In genomic region chr5:179176166-179176565, GRCh38 we compare ENCODE assay signal across 15 cellular contexts.
DNase-seq lines count a peak whose midpoint lies in the region; ATAC-seq and TF ChIP-seq lines count a peak whose summit lies in the region.
"Had no signal": no experiment of that assay in that cellular context is flagged by ENCODE, and none has a peak within 500 bp of the region (broad histone marks: within the 10 kb centered on the region; RNA-seq: fewer than 3 reads in every experiment).

No MANE protein-coding gene starts in this region.

- H3K36me3 Mint-ChIP-seq in chondrocyte (ENCODE audit: low read depth) = peaks cover 16% of the 10 kb centered on the region
- H3K36me3 Mint-ChIP-seq in progenitor cell of endocrine pancreas (ENCODE audit: insufficient read depth) = no peaks in the 10 kb centered on the region
- H3K36me3 Mint-ChIP-seq: CD8-positive, alpha-beta T cell had no signal

- H3K27ac ChIP-seq in lower lobe of right lung (no peak overlapping the region), aorta (ENCODE audit: low read depth in 1 of 2, low read length in 2 of 2) (no peak overlapping the region)
- H3K27ac ChIP-seq: BLaER1, GM23248, HL-60 had no signal

- H3K4me3 ChIP-seq in lower lobe of right lung (no peak overlapping the region), aorta (ENCODE audit: low read length in 2 of 2) (no peak overlapping the region)
- H3K4me3 ChIP-seq: BLaER1, GM23248 had no signal

- H3K27ac Mint-ChIP-seq in chondrocyte (ENCODE audit: unreplicated experiment) = no peak overlapping the region
- H3K27ac Mint-ChIP-seq in progenitor cell of endocrine pancreas = no peak overlapping the region
- H3K27ac Mint-ChIP-seq: CD8-positive, alpha-beta T cell had no signal

- intact Hi-C loops in Right ventricle myocardium inferior (cut with DNase I) (no loop called here), cardiac septum (cut with DNase I) (no loop called here), lower lobe of right lung (cut with DNase I) (no loop called here), aorta (cut with DNase I) (no loop called here)

- H3K4me1 ChIP-seq in lower lobe of right lung = no peaks in the 10 kb centered on the region
- H3K4me1 ChIP-seq in aorta (ENCODE audit: control insufficient read depth in 1 of 2, insufficient read depth in 2 of 2, low read length in 2 of 2) = no peaks in the 10 kb centered on the region

- H3K4me1 Mint-ChIP-seq in chondrocyte (ENCODE audit: low read depth) (no peaks in the 10 kb centered on the region), progenitor cell of endocrine pancreas (ENCODE audit: low read depth) (no peaks in the 10 kb centered on the region)

- H3K27me3 Mint-ChIP-seq in chondrocyte (ENCODE audit: low read depth) = peaks cover 2% of the 10 kb centered on the region
- H3K27me3 Mint-ChIP-seq in progenitor cell of endocrine pancreas = peaks cover 20% of the 10 kb centered on the region

- no peaks in the 10 kb centered on the region for H3K27me3 ChIP-seq in lower lobe of right lung (ENCODE audit: low read depth)
- no peaks in the 10 kb centered on the region for H3K27me3 ChIP-seq in aorta (ENCODE audit: control insufficient read depth in 1 of 2, insufficient read depth in 2 of 2, low read length in 1 of 2)
- H3K27me3 ChIP-seq: BLaER1 had no signal

- H3K36me3 ChIP-seq in lower lobe of right lung (no peaks in the 10 kb centered on the region), aorta (ENCODE audit: control insufficient read depth in 1 of 2, insufficient read depth in 2 of 2, low read length in 1 of 2) (no peaks in the 10 kb centered on the region)
- H3K36me3 ChIP-seq: BLaER1 had no signal

- TF ChIP-seq CTCF in chondrocyte (IDR thresholded peaks at IDR 0.05) (no peak), lower lobe of right lung (IDR thresholded peaks at IDR 0.05) (no peak), progenitor cell of endocrine pancreas (IDR thresholded peaks at IDR 0.05; ENCODE audit: unreplicated experiment) (no peak)

- no peak for ATAC-seq in Right ventricle myocardium inferior
- ATAC-seq in lower lobe of right lung = no peak
- peak; percentile 41 for ATAC-seq in aorta (ENCODE audit: low FRiP score)
- ATAC-seq: CD8-positive, alpha-beta T cell had no signal

- H3K9me3 ChIP-seq in lower lobe of right lung = peaks cover 4% of the 10 kb centered on the region
- no peaks in the 10 kb centered on the region for H3K9me3 ChIP-seq in aorta (ENCODE audit: control insufficient read depth, low read length)

- no peak overlapping the region for H3K4me3 Mint-ChIP-seq in chondrocyte (ENCODE audit: unreplicated experiment)
- H3K4me3 Mint-ChIP-seq in progenitor cell of endocrine pancreas (ENCODE audit: low read depth) = no peak overlapping the region
- H3K4me3 Mint-ChIP-seq: CD8-positive, alpha-beta T cell had no signal

- DNase-seq in Right ventricle myocardium inferior (ENCODE audit: missing footprints) (peak; percentile 25), cardiac septum (ENCODE audit: low spot score) (no peak), chondrocyte (ENCODE audit: low spot score) (peak; percentile 68), lower lobe of right lung (peak; percentile 20), aorta (peak; percentile 13 to 44), DMS153 (lab: John Stamatoyannopoulos, UW) (no peak), progenitor cell of endocrine pancreas (ENCODE audit: low spot score, unreplicated experiment) (no peak), MV-4-11 (lab: John Stamatoyannopoulos, UW) (no peak)
- DNase-seq: 8988T; Calu3; CD8-positive, alpha-beta T cell; GM23248; HCEC 1CT had no signal

- H3K9me3 Mint-ChIP-seq in chondrocyte (ENCODE audit: low read depth) = peaks cover 10% of the 10 kb centered on the region
- H3K9me3 Mint-ChIP-seq in progenitor cell of endocrine pancreas (ENCODE audit: low read depth) = peaks cover 3% of the 10 kb centered on the region

- WGBS in aorta, 2 donors = 86 to 89% methylated on average over 7 of the region's 7 CpGs

Comparison
In these comparisons a context has a peak if more than half of its experiments do, and no peak if none do; other contexts are left out.
1. DNase-seq: peak in Right ventricle myocardium inferior (single experiment), chondrocyte (single experiment), lower lobe of right lung (single experiment) and aorta (2 of 2); none in cardiac septum (single experiment), DMS153 (single experiment), progenitor cell of endocrine pancreas (single experiment) and MV-4-11 (single experiment).